Comparison of ENCODE assay signal across 23 cellular contexts in the genomic region with DNA sequence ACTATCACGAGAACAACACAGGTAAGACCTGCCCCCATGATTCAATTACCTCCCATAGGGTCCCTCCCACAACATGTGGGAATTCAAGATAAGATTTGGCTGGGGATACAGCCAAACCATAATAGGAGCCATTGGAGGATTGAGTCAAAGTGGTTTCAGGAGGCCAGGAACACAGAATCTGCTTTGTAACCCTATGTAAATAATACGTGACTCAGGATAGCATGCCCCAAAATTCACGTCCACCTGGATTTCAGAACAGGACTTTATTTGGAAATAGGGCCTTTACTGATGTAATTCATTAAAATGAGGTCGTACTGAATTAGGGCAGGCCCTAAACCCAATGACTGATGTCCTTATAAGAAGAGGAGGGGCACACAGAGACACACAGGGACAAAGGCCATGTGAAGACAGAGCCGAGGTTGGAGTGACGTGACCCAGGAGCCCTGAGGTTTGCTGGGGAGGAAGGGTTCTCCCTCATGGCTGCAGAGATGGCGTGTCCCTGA. TPM values are rescaled to one million over a fixed set of nuclear protein-coding genes. Genes with fewer than 3 reads are reported as not detected.
"Had no signal": no experiment of that assay in that cellular context is flagged by ENCODE, and none has a peak within 500 bp of the region (broad histone marks: within the 10 kb centered on the region; RNA-seq: fewer than 3 reads in every experiment).

No MANE protein-coding gene starts in this region.

- H3K4me3 Mint-ChIP-seq: activated CD4-positive, alpha-beta memory T cell treated with anti-CD3 and anti-CD28 coated beads, Interleukin-2, amount 10 ng/mL, durations not matched to agents 7 days and 5 days; activated T-cell treated with anti-CD3 and anti-CD28 coated beads, Interleukin-2, amount 50 U/mL, for 24 hours; mesothelial cell of epicardium; naive B cell; T-helper 17 cell; WTC11 had no signal

- H3K9me3 ChIP-seq: esophagus squamous epithelium, lower lobe of right lung, transverse colon had no signal

- H3K27ac ChIP-seq: cardiac muscle cell, esophagus squamous epithelium, lower lobe of right lung had no signal

- H3K36me3 Mint-ChIP-seq: mesothelial cell of epicardium, naive B cell, WTC11 had no signal

- H3K9me3 Mint-ChIP-seq: activated CD4-positive, alpha-beta memory T cell treated with anti-CD3 and anti-CD28 coated beads, Interleukin-2, amount 10 ng/mL, durations not matched to agents 7 days and 5 days; activated T-cell treated with anti-CD3 and anti-CD28 coated beads, Interleukin-2, amount 50 U/mL, for 24 hours; mesothelial cell of epicardium; naive B cell; WTC11 had no signal

- DNase-seq: activated CD4-positive, alpha-beta memory T cell treated with anti-CD3 and anti-CD28 coated beads, Interleukin-2, amount 10 ng/mL, durations not matched to agents 7 days and 5 days; activated CD4-positive, alpha-beta T cell treated with anti-CD3 and anti-CD28 coated beads for 4 hours; activated naive CD4-positive, alpha-beta T cell treated with anti-CD3 and anti-CD28 coated beads, Interleukin-2, amount 50 U/mL, for 16 hours; activated T-cell treated with anti-CD3 and anti-CD28 coated beads, Interleukin-2, amount 50 U/mL, for 24 hours; esophagus squamous epithelium; hypothalamus; naive B cell; stimulated activated CD4-positive, alpha-beta T cell treated with anti-CD3 and anti-CD28 coated beads, Interleukin-4, amount 100 ng/mL, for 4 hours; stimulated activated CD8-positive, alpha-beta memory T cell treated with anti-CD3 and anti-CD28 coated beads, Interleukin-4, amount 100 ng/mL, for 48 hours; stimulated activated naive CD4-positive, alpha-beta T cell treated with Interleukin-2 at 50 U/mL for 16 hours; T-helper 17 cell had no signal

- ATAC-seq: T-helper 17 cell, WTC11 had no signal

- H3K4me3 ChIP-seq: cardiac muscle cell, esophagus squamous epithelium, transverse colon had no signal

- FAIRE-seq: astrocyte, endometrium, TTC549 had no signal

- H3K27me3 ChIP-seq: cardiac muscle cell, esophagus squamous epithelium, transverse colon had no signal

- H3K27ac Mint-ChIP-seq: activated CD4-positive, alpha-beta memory T cell treated with anti-CD3 and anti-CD28 coated beads, Interleukin-2, amount 10 ng/mL, durations not matched to agents 7 days and 5 days; activated T-cell treated with anti-CD3 and anti-CD28 coated beads, Interleukin-2, amount 50 U/mL, for 24 hours; mesothelial cell of epicardium; naive B cell; T-helper 17 cell; WTC11 had no signal

- H3K36me3 ChIP-seq: cardiac muscle cell, esophagus squamous epithelium, lower lobe of right lung, transverse colon had no signal

- H3K4me1 ChIP-seq: lower lobe of right lung had no signal

RNA-seq across cellular contexts. Expression of a gene that starts 23.1 kb away (rescaled TPM):
- total RNA-seq: activated CD4-positive, alpha-beta memory T cell treated with anti-CD3 and anti-CD28 coated beads, Interleukin-2, amount 10 ng/mL, durations not matched to agents 7 days and 5 days; astrocyte; cardiac muscle cell; esophagus squamous epithelium; fibroblast of villous mesenchyme; kidney epithelial cell; lower lobe of right lung; mesothelial cell of epicardium; renal cortical epithelial cell; T-helper 17 cell; WTC11 had no signal
- polyA plus RNA-seq: cardiac muscle cell had no signal

RNA-seq across cellular contexts. Expression of a gene that starts 54.1 kb away (rescaled TPM):
- total RNA-seq: activated CD4-positive, alpha-beta memory T cell treated with anti-CD3 and anti-CD28 coated beads, Interleukin-2, amount 10 ng/mL, durations not matched to agents 7 days and 5 days; astrocyte; cardiac muscle cell; esophagus squamous epithelium; fibroblast of villous mesenchyme; kidney epithelial cell; lower lobe of right lung; skeletal muscle tissue; transverse colon had no signal
- polyA plus RNA-seq: cardiac muscle cell had no signal
